Comparison of ENCODE assay signal across 19 cellular contexts in genomic region chr3:124577494-124578167, GRCh38.
DNase-seq lines count a peak whose midpoint lies in the region; ATAC-seq, FAIRE-seq and TF ChIP-seq lines count a peak whose summit lies in the region.
"Had no signal": no experiment of that assay in that cellular context is flagged by ENCODE, and none has a peak within 500 bp of the region (broad histone marks: within the 10 kb centered on the region; RNA-seq: fewer than 3 reads in every experiment).

No MANE protein-coding gene starts in this region.

- in situ Hi-C loops in GM12878 (cut with MboI) = no loop called here

- no peak overlapping the region for H3K4ac ChIP-seq in neuronal stem cell (ENCODE audit: low read length)

- no peak overlapping the region for H3K14ac ChIP-seq in neuronal stem cell (ENCODE audit: low read length)

- peak; percentile 18 for DNase-seq in GM18507 (ENCODE audit: extremely low spot score, insufficient read length, low read depth)
- DNase-seq in GM12878 (ENCODE audit: low read depth, low spot score) = peak; percentile 15
- no peak for DNase-seq in naive thymus-derived CD4-positive, alpha-beta T cell
- DNase-seq in activated CD4-positive, alpha-beta memory T cell treated with anti-CD3 and anti-CD28 coated beads, Interleukin-2, amount 10 ng/mL, durations not matched to agents 7 days and 5 days = no peak
- DNase-seq in neuronal stem cell (ENCODE audit: low spot score) = no peak
- DNase-seq in OCI-M1 (lab: John Stamatoyannopoulos, UW) = no peak
- DNase-seq: activated CD8-positive, alpha-beta memory T cell treated with anti-CD3 and anti-CD28 coated beads, Interleukin-2, amount 50 U/mL, for 4 hours; GF-D8; IMR-90; NCI-H1048; NCI-H774; stimulated activated naive CD4-positive, alpha-beta T cell; upper lobe of right lung had no signal

- H3K9me3 ChIP-seq in GM12878 (replicated peaks; ENCODE audit: control insufficient read depth, insufficient read depth, low read length) = no peaks in the 10 kb centered on the region
- H3K9me3 ChIP-seq in naive thymus-derived CD4-positive, alpha-beta T cell (ENCODE audit: control insufficient read depth in 2 of 3, low read length in 3 of 3) = no peaks in the 10 kb centered on the region
- H3K9me3 ChIP-seq in neuronal stem cell (replicated peaks in 1 of 2; ENCODE audit: control insufficient read depth in 2 of 2, insufficient read depth in 1 of 2, low read depth in 1 of 2, low read length in 2 of 2) = no peaks in the 10 kb centered on the region
- H3K9me3 ChIP-seq: upper lobe of right lung had no signal

- H3K27ac Mint-ChIP-seq in naive thymus-derived CD4-positive, alpha-beta T cell = no peak overlapping the region
- H3K27ac Mint-ChIP-seq in activated CD4-positive, alpha-beta memory T cell treated with anti-CD3 and anti-CD28 coated beads, Interleukin-2, amount 10 ng/mL, durations not matched to agents 7 days and 5 days = no peak overlapping the region
- H3K27ac Mint-ChIP-seq: activated naive CD4-positive, alpha-beta T cell treated with anti-CD3 and anti-CD28 coated beads, Interleukin-2, amount 50 U/mL, for 24 hours; GM23338 had no signal

- FAIRE-seq in GM18507 (lab: Jason Lieb, UNC) (peak; percentile 56), GM12878 (lab: Jason Lieb, UNC) (peak; percentile 49)
- FAIRE-seq: D721Med had no signal

- H3K79me2 ChIP-seq in GM12878 (ENCODE audit: control insufficient read depth, insufficient read depth, low read length) = no peaks in the 10 kb centered on the region
- H3K79me2 ChIP-seq: hepatocyte had no signal

- no peak for TF ChIP-seq CTCF in GM12878 (IDR thresholded peaks at IDR 0.05 in 2 of 3, conservative IDR thresholded peaks at IDR 0.05 in 1 of 3; ENCODE audit: control insufficient read depth in 2 of 3, extremely low read depth in 1 of 3, insufficient read depth in 1 of 3, low read depth in 3 of 3, low read length in 3 of 3)

- H3K18ac ChIP-seq in neuronal stem cell (ENCODE audit: low read length) = no peak overlapping the region

- H4K20me1 ChIP-seq in GM12878 (ENCODE audit: control insufficient read depth, insufficient read depth) = no peaks in the 10 kb centered on the region

- 96% methylated on average over 1 of the region's 1 CpG for WGBS in GM12878 (ENCODE audit: insufficient coverage, insufficient replicate concordance, low lambda C conversion rate, missing lambda C conversion rate)
- no CpG with 5 or more reads among the region's 1 CpG for WGBS in neuronal stem cell (ENCODE audit: extremely low coverage in 2 of 2, insufficient read length in 2 of 2, insufficient replicate concordance in 1 of 2), 2 donors

- H3K36me3 Mint-ChIP-seq in naive thymus-derived CD4-positive, alpha-beta T cell = no peaks in the 10 kb centered on the region
- no peaks in the 10 kb centered on the region for H3K36me3 Mint-ChIP-seq in activated CD4-positive, alpha-beta memory T cell treated with anti-CD3 and anti-CD28 coated beads, Interleukin-2, amount 10 ng/mL, durations not matched to agents 7 days and 5 days (ENCODE audit: low read depth)
- H3K36me3 Mint-ChIP-seq: activated naive CD4-positive, alpha-beta T cell treated with anti-CD3 and anti-CD28 coated beads, Interleukin-2, amount 50 U/mL, for 24 hours had no signal

- RAD21 ChIA-PET in GM12878 (lab: Charles Lee; ENCODE audit: unreplicated experiment) = interaction anchor here (0.9 to 2.4 kb wide), 15 partner anchors 9 to 112 kb away, joined by 3 to 12 read pairs (median 7); no protein-coding TSS in a partner anchor

- H3K36me3 ChIP-seq in GM12878 (ENCODE audit: control insufficient read depth in 2 of 2, insufficient read depth in 2 of 2, low read length in 1 of 2) (no peaks in the 10 kb centered on the region), neuronal stem cell (replicated peaks in 1 of 2; ENCODE audit: control insufficient read depth in 2 of 2, insufficient read depth in 2 of 2, low read length in 2 of 2) (no peaks in the 10 kb centered on the region)
- H3K36me3 ChIP-seq in naive thymus-derived CD4-positive, alpha-beta T cell (ENCODE audit: control insufficient read depth in 2 of 3, insufficient read depth in 3 of 3, low read length in 3 of 3) = no peaks in the 10 kb centered on the region
- H3K36me3 ChIP-seq: upper lobe of right lung had no signal

- no peak for TF ChIP-seq RAD21 in GM12878 (IDR thresholded peaks at IDR 0.05; ENCODE audit: insufficient read depth, low read depth, low read length)

- no peak overlapping the region for H2BK120ac ChIP-seq in neuronal stem cell (ENCODE audit: low read depth, low read length)

- peaks cover 0 to 12% (median 4%) of the 10 kb centered on the region in 7 donors for H3K4me1 Mint-ChIP-seq in naive thymus-derived CD4-positive, alpha-beta T cell
- H3K4me1 Mint-ChIP-seq in activated CD4-positive, alpha-beta memory T cell treated with anti-CD3 and anti-CD28 coated beads, Interleukin-2, amount 10 ng/mL, durations not matched to agents 7 days and 5 days = peaks cover 2% of the 10 kb centered on the region
- H3K4me1 Mint-ChIP-seq: activated naive CD4-positive, alpha-beta T cell treated with anti-CD3 and anti-CD28 coated beads, Interleukin-2, amount 50 U/mL, for 24 hours; GM23338 had no signal

- peak; percentile 41 to 62; a peak in 3 of 4 replicates for TF ChIP-seq EP300 in GM12878 (IDR thresholded peaks at IDR 0.05; ENCODE audit: borderline replicate concordance in 1 of 2, control insufficient read depth in 1 of 2, low read depth in 2 of 2, low read length in 2 of 2)

- H3K27ac ChIP-seq in GM12878 (ENCODE audit: control insufficient read depth, insufficient read depth) (no peak overlapping the region; the same call in 1 of the 2 replicates), neuronal stem cell (replicated peaks; ENCODE audit: low read length) (no peak overlapping the region)
- H3K27ac ChIP-seq in naive thymus-derived CD4-positive, alpha-beta T cell (ENCODE audit: low read depth, low read length) = no peak overlapping the region
- H3K27ac ChIP-seq: hepatocyte, upper lobe of right lung had no signal

- intact Hi-C loops in GM12878 (cut with micrococcal nuclease; ENCODE audit: unreplicated experiment) = no loop called here
- intact Hi-C loops in naive thymus-derived CD4-positive, alpha-beta T cell (cut with micrococcal nuclease) = no loop called here

- H3K27me3 Mint-ChIP-seq in naive thymus-derived CD4-positive, alpha-beta T cell = peaks cover 0 to 34% (median 7%) of the 10 kb centered on the region in 5 donors
- H3K27me3 Mint-ChIP-seq in activated CD4-positive, alpha-beta memory T cell treated with anti-CD3 and anti-CD28 coated beads, Interleukin-2, amount 10 ng/mL, durations not matched to agents 7 days and 5 days = peaks cover 24% of the 10 kb centered on the region

- CTCF ChIA-PET in GM12878 (lab: Yijun Ruan, JAX) = interaction anchor here (0.6 to 3.9 kb wide), 14 partner anchors 8 to 324 kb away, joined by 4 to 20 read pairs (median 6); no protein-coding TSS in a partner anchor
- CTCF ChIA-PET in naive thymus-derived CD4-positive, alpha-beta T cell (lab: Charles Lee) = interaction anchor here (0.8 kb wide), 1 partner anchor 9 kb away, joined by 3 read pairs; no protein-coding TSS in a partner anchor
- CTCF ChIA-PET in activated CD4-positive, alpha-beta memory T cell treated with anti-CD3 and anti-CD28 coated beads, Interleukin-2, amount 10 ng/mL, durations not matched to agents 7 days and 5 days (lab: Charles Lee) = interaction anchor here (1.2 to 2.3 kb wide), 3 partner anchors 10 to 113 kb away, joined by 3 to 6 read pairs (median 3); no protein-coding TSS in a partner anchor

- H3K79me1 ChIP-seq in neuronal stem cell (ENCODE audit: low read depth, low read length) = no peaks in the 10 kb centered on the region

- H2AFZ ChIP-seq in GM12878 (ENCODE audit: control insufficient read depth, low read depth, low read length) (no peak overlapping the region), neuronal stem cell (ENCODE audit: low read length) (no peak overlapping the region)
- H2AFZ ChIP-seq: GM23338, hepatocyte had no signal

- H4K91ac ChIP-seq in neuronal stem cell (ENCODE audit: low read depth, low read length, poor library complexity) = no peak overlapping the region

- H3K4me1 ChIP-seq in GM12878 (ENCODE audit: control insufficient read depth, insufficient read depth, low read length) (peaks cover 32% of the 10 kb centered on the region), neuronal stem cell (ENCODE audit: control insufficient read depth in 2 of 2, insufficient read depth in 1 of 2, low read depth in 1 of 2, low read length in 2 of 2) (no peaks in the 10 kb centered on the region)
- H3K4me1 ChIP-seq in naive thymus-derived CD4-positive, alpha-beta T cell (ENCODE audit: control insufficient read depth in 2 of 2, insufficient read depth in 2 of 2, low read length in 2 of 2) = no peaks in the 10 kb centered on the region
- H3K4me1 ChIP-seq: upper lobe of right lung had no signal

- H4K8ac ChIP-seq in neuronal stem cell (ENCODE audit: low read depth, low read length) = no peak overlapping the region

- no peak overlapping the region for H3K9ac ChIP-seq in GM12878 (ENCODE audit: control insufficient read depth, insufficient read depth, low read length)
- no peak overlapping the region for H3K9ac ChIP-seq in neuronal stem cell (ENCODE audit: low read depth, low read length, poor library complexity)

- SMC1A ChIA-PET in GM12878 (lab: Charles Lee; ENCODE audit: uncharacterized antibody, unreplicated experiment) = interaction anchor here (0.6 to 4.5 kb wide), 16 partner anchors 9 to 111 kb away, joined by 3 to 33 read pairs (median 8); no protein-coding TSS in a partner anchor

- POLR2A ChIA-PET in GM12878 (lab: Charles Lee) = interaction anchor here (0.6 to 2.0 kb wide), 6 partner anchors 10 to 73 kb away, joined by 3 to 7 read pairs (median 4); no protein-coding TSS in a partner anchor
- POLR2A ChIA-PET in naive thymus-derived CD4-positive, alpha-beta T cell (lab: Charles Lee) = no interaction called here
- POLR2A ChIA-PET in activated CD4-positive, alpha-beta memory T cell treated with anti-CD3 and anti-CD28 coated beads, Interleukin-2, amount 10 ng/mL, durations not matched to agents 7 days and 5 days (lab: Charles Lee) = interaction anchor here (1.0 kb wide), 1 partner anchor 112 kb away, joined by 3 read pairs; no protein-coding TSS in a partner anchor

- no peak for TF ChIP-seq POLR2A in GM12878 (IDR thresholded peaks at IDR 0.05; ENCODE audit: low read depth, low read length)

- H3K4me3 Mint-ChIP-seq in naive thymus-derived CD4-positive, alpha-beta T cell = no peak overlapping the region
- no peak overlapping the region for H3K4me3 Mint-ChIP-seq in activated CD4-positive, alpha-beta memory T cell treated with anti-CD3 and anti-CD28 coated beads, Interleukin-2, amount 10 ng/mL, durations not matched to agents 7 days and 5 days
- H3K4me3 Mint-ChIP-seq: activated naive CD4-positive, alpha-beta T cell treated with anti-CD3 and anti-CD28 coated beads, Interleukin-2, amount 50 U/mL, for 24 hours; GM23338 had no signal

- H3K27me3 ChIP-seq in GM12878 (replicated peaks in 1 of 2; ENCODE audit: control insufficient read depth in 2 of 2, insufficient read depth in 2 of 2, low read length in 1 of 2) = no peaks in the 10 kb centered on the region
- H3K27me3 ChIP-seq in naive thymus-derived CD4-positive, alpha-beta T cell (ENCODE audit: control insufficient read depth in 2 of 2, insufficient read depth in 2 of 2, low read length in 2 of 2) = no peaks in the 10 kb centered on the region
- no peaks in the 10 kb centered on the region for H3K27me3 ChIP-seq in neuronal stem cell (ENCODE audit: control insufficient read depth in 3 of 3, insufficient read depth in 3 of 3, low read depth in 1 of 3, low read length in 3 of 3)
- H3K27me3 ChIP-seq: hepatocyte, upper lobe of right lung had no signal

- peak overlapping the region; percentile 41; the same call in 1 of the 2 replicates for H3K4me2 ChIP-seq in GM12878 (ENCODE audit: control insufficient read depth, insufficient read depth)
- H3K4me2 ChIP-seq in neuronal stem cell (ENCODE audit: insufficient read depth, low read length, poor library complexity, severe bottlenecking) = no peak overlapping the region
- H3K4me2 ChIP-seq: GM23338, hepatocyte had no signal

- H2BK12ac ChIP-seq in neuronal stem cell (ENCODE audit: low read length) = no peak overlapping the region

- no peak overlapping the region for H2AK5ac ChIP-seq in neuronal stem cell (ENCODE audit: low read depth, low read length)

- no TSS peak for BruUV-seq in GM12878 (replicated peaks; lab: Mats Ljungman, UMichigan)

- no peak overlapping the region for H2BK15ac ChIP-seq in neuronal stem cell (ENCODE audit: low read length)

- peaks cover 0 to 2% (median 0%) of the 10 kb centered on the region in 11 donors for H3K9me3 Mint-ChIP-seq in naive thymus-derived CD4-positive, alpha-beta T cell
- H3K9me3 Mint-ChIP-seq in activated CD4-positive, alpha-beta memory T cell treated with anti-CD3 and anti-CD28 coated beads, Interleukin-2, amount 10 ng/mL, durations not matched to agents 7 days and 5 days = no peaks in the 10 kb centered on the region
- H3K9me3 Mint-ChIP-seq: activated naive CD4-positive, alpha-beta T cell treated with anti-CD3 and anti-CD28 coated beads, Interleukin-2, amount 50 U/mL, for 24 hours; GM23338 had no signal

- H3K23ac ChIP-seq in neuronal stem cell (ENCODE audit: low read depth, low read length, poor library complexity) = no peak overlapping the region

- H3K4me3 ChIP-seq in GM12878 (no peak overlapping the region; the same call in 1 of the 2 replicates), neuronal stem cell (ENCODE audit: low read length in 2 of 2) (no peak overlapping the region)
- no peak overlapping the region for H3K4me3 ChIP-seq in naive thymus-derived CD4-positive, alpha-beta T cell (ENCODE audit: low read length)
- H3K4me3 ChIP-seq: GM23338, hepatocyte, upper lobe of right lung had no signal

- no peak overlapping the region for H2BK5ac ChIP-seq in neuronal stem cell (ENCODE audit: low read length)

- ATAC-seq in GM21529 (IDR thresholded peaks at IDR 0.05; ENCODE audit: unreplicated experiment) = peak; percentile 64
- ATAC-seq in HG03066 (IDR thresholded peaks at IDR 0.05; ENCODE audit: low read depth, unreplicated experiment) = peak; percentile 69
- ATAC-seq in GM12878 = peak; percentile 90
- no peak for ATAC-seq in naive thymus-derived CD4-positive, alpha-beta T cell
- ATAC-seq: GM23338, upper lobe of right lung had no signal

Comparison
In these comparisons a context has a peak if more than half of its experiments do, and no peak if none do; other contexts are left out.
1. DNase-seq: peak in GM18507 (single experiment) and GM12878 (single experiment); none in naive thymus-derived CD4-positive, alpha-beta T cell (0 of 9), activated CD4-positive, alpha-beta memory T cell treated with anti-CD3 and anti-CD28 coated beads, Interleukin-2, amount 10 ng/mL, durations not matched to agents 7 days and 5 days (single experiment), neuronal stem cell (single experiment) and OCI-M1 (single experiment).